ENCODE assay signal across 1 cellular context in the genomic region with DNA sequence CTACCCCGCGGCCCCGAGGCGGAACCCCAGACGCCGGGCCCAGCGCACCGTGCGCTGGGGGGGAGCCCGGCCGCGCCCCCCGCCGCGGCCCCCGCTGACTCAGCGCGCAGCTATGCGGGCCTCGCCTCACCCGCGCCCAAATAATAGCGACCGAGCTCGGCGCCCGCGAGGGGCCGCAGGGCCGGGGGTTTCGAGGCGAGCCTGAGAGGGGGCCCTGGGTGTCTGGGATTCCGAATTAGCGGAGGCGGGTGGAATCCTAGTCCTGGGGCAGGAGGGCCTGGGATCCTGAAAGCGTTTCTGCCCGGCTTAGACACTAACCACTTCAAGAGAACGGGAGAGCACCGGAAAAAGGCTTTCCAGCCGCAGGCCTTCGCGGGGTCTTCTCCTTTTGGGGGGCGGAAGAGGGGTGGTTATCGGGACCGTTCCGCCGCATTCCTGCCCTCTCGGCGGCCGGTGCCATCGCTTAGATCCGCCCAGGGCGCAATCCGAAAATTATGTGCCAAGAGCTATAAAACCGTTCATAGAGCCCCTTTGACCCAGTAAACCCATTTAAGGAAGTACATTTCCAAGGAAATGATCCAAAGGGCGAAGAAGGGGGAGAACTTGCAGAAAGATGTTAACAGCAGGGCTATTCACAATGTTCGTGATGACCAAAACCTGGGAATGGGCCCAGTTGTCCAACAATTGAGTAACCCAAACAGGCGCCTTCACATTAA.
TF ChIP-seq lines count a peak whose summit lies in the region.

No MANE protein-coding gene starts in this region.

TF ChIP-seq in WTC11, 78 proteins besides CTCF, POLR2A, EP300 and RAD21 (continued from another document and continues in another):
- TF ChIP-seq ZNF532 (CRISPR knock-in tag; IDR thresholded peaks at IDR 0.05; ENCODE audit: borderline replicate concordance): no peak
- TF ChIP-seq ETV6 (CRISPR knock-in tag; IDR thresholded peaks at IDR 0.05): peak; percentile 77; the same call in 1 of the 2 replicates
- no peak for TF ChIP-seq ATF1 (CRISPR knock-in tag; IDR thresholded peaks at IDR 0.05)
- no peak for TF ChIP-seq MXD4 (CRISPR knock-in tag; IDR thresholded peaks at IDR 0.05; ENCODE audit: borderline replicate concordance)
- peak; percentile 87 for TF ChIP-seq ZNF423 (CRISPR knock-in tag; IDR thresholded peaks at IDR 0.05)
- TF ChIP-seq, protein P1, sequence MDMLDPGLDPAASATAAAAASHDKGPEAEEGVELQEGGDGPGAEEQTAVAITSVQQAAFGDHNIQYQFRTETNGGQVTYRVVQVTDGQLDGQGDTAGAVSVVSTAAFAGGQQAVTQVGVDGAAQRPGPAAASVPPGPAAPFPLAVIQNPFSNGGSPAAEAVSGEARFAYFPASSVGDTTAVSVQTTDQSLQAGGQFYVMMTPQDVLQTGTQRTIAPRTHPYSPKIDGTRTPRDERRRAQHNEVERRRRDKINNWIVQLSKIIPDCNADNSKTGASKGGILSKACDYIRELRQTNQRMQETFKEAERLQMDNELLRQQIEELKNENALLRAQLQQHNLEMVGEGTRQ (CRISPR knock-in tag; IDR thresholded peaks at IDR 0.05): no peak
- TF ChIP-seq ATF6 (CRISPR knock-in tag; IDR thresholded peaks at IDR 0.05): no peak
- TF ChIP-seq ERG (CRISPR knock-in tag; IDR thresholded peaks at IDR 0.05): 0 out of 2 replicates have a peak, but pooled peaks have one; percentile 3
- TF ChIP-seq TEAD1 (CRISPR knock-in tag; IDR thresholded peaks at IDR 0.05): no peak
- 0 out of 2 replicates have a peak, but pooled peaks have one; percentile 28 for TF ChIP-seq RELA (CRISPR knock-in tag; IDR thresholded peaks at IDR 0.05; ENCODE audit: borderline replicate concordance)
- no peak for TF ChIP-seq JAZF1 (CRISPR knock-in tag; IDR thresholded peaks at IDR 0.05)
- no peak for TF ChIP-seq TCF7 (CRISPR knock-in tag; IDR thresholded peaks at IDR 0.05; ENCODE audit: low read depth)
- no peak for TF ChIP-seq CBFB (CRISPR knock-in tag; IDR thresholded peaks at IDR 0.05; ENCODE audit: low read depth)
- TF ChIP-seq, protein P2, sequence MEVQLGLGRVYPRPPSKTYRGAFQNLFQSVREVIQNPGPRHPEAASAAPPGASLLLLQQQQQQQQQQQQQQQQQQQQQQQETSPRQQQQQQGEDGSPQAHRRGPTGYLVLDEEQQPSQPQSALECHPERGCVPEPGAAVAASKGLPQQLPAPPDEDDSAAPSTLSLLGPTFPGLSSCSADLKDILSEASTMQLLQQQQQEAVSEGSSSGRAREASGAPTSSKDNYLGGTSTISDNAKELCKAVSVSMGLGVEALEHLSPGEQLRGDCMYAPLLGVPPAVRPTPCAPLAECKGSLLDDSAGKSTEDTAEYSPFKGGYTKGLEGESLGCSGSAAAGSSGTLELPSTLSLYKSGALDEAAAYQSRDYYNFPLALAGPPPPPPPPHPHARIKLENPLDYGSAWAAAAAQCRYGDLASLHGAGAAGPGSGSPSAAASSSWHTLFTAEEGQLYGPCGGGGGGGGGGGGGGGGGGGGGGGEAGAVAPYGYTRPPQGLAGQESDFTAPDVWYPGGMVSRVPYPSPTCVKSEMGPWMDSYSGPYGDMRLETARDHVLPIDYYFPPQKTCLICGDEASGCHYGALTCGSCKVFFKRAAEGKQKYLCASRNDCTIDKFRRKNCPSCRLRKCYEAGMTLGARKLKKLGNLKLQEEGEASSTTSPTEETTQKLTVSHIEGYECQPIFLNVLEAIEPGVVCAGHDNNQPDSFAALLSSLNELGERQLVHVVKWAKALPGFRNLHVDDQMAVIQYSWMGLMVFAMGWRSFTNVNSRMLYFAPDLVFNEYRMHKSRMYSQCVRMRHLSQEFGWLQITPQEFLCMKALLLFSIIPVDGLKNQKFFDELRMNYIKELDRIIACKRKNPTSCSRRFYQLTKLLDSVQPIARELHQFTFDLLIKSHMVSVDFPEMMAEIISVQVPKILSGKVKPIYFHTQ (CRISPR knock-in tag; IDR thresholded peaks at IDR 0.05): no peak
- TF ChIP-seq, protein P3, sequence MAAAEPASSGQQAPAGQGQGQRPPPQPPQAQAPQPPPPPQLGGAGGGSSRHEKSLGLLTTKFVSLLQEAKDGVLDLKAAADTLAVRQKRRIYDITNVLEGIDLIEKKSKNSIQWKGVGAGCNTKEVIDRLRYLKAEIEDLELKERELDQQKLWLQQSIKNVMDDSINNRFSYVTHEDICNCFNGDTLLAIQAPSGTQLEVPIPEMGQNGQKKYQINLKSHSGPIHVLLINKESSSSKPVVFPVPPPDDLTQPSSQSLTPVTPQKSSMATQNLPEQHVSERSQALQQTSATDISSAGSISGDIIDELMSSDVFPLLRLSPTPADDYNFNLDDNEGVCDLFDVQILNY (CRISPR knock-in tag; IDR thresholded peaks at IDR 0.05): no peak; the same call in 1 of the 2 replicates
- no peak for TF ChIP-seq ZBTB43 (CRISPR knock-in tag; IDR thresholded peaks at IDR 0.05)
- TF ChIP-seq KAT7 (CRISPR knock-in tag; IDR thresholded peaks at IDR 0.05; ENCODE audit: borderline replicate concordance): 0 out of 2 replicates have a peak, but pooled peaks have one; percentile 12
- TF ChIP-seq ZBTB21 (CRISPR knock-in tag; IDR thresholded peaks at IDR 0.05; ENCODE audit: borderline replicate concordance): no peak
- no peak for TF ChIP-seq ZNF138 (CRISPR knock-in tag; conservative IDR thresholded peaks at IDR 0.05)
- no peak for TF ChIP-seq ELF4 (CRISPR knock-in tag; IDR thresholded peaks at IDR 0.05; ENCODE audit: low read depth)
- TF ChIP-seq GABPB1 (CRISPR knock-in tag; IDR thresholded peaks at IDR 0.05): 0 out of 2 replicates have a peak, but pooled peaks have one; percentile 22
- TF ChIP-seq, protein P4, sequence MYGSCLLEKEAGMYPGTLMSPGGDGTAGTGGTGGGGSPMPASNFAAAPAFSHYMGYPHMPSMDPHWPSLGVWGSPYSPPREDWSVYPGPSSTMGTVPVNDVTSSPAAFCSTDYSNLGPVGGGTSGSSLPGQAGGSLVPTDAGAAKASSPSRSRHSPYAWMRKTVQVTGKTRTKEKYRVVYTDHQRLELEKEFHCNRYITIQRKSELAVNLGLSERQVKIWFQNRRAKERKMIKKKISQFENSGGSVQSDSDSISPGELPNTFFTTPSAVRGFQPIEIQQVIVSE (CRISPR knock-in tag; IDR thresholded peaks at IDR 0.05; ENCODE audit: borderline replicate concordance): no peak
- TF ChIP-seq NR3C1 (CRISPR knock-in tag; conservative IDR thresholded peaks at IDR 0.05; ENCODE audit: low read depth): no peak
- TF ChIP-seq ZNF219 (CRISPR knock-in tag; IDR thresholded peaks at IDR 0.05; ENCODE audit: borderline replicate concordance): no peak
- TF ChIP-seq JUN (CRISPR knock-in tag; IDR thresholded peaks at IDR 0.05): peak; percentile 21; the same call in 1 of the 2 replicates
- no peak for TF ChIP-seq IRF2 (CRISPR knock-in tag; IDR thresholded peaks at IDR 0.05; ENCODE audit: borderline replicate concordance, low read depth)
- TF ChIP-seq FOXP1 (CRISPR knock-in tag; IDR thresholded peaks at IDR 0.05; ENCODE audit: borderline replicate concordance): peak; percentile 41; the same call in 1 of the 2 replicates
- TF ChIP-seq GTF2I (CRISPR knock-in tag; conservative IDR thresholded peaks at IDR 0.05): no peak
- no peak for TF ChIP-seq ZNF416 (CRISPR knock-in tag; IDR thresholded peaks at IDR 0.05)
- TF ChIP-seq SOX15 (CRISPR knock-in tag; IDR thresholded peaks at IDR 0.05): no peak
- no peak for TF ChIP-seq MYBL2 (CRISPR knock-in tag; IDR thresholded peaks at IDR 0.05)
- TF ChIP-seq, protein P5, sequence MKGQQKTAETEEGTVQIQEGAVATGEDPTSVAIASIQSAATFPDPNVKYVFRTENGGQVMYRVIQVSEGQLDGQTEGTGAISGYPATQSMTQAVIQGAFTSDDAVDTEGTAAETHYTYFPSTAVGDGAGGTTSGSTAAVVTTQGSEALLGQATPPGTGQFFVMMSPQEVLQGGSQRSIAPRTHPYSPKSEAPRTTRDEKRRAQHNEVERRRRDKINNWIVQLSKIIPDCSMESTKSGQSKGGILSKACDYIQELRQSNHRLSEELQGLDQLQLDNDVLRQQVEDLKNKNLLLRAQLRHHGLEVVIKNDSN (CRISPR knock-in tag; IDR thresholded peaks at IDR 0.05): no peak
- TF ChIP-seq, protein P6, sequence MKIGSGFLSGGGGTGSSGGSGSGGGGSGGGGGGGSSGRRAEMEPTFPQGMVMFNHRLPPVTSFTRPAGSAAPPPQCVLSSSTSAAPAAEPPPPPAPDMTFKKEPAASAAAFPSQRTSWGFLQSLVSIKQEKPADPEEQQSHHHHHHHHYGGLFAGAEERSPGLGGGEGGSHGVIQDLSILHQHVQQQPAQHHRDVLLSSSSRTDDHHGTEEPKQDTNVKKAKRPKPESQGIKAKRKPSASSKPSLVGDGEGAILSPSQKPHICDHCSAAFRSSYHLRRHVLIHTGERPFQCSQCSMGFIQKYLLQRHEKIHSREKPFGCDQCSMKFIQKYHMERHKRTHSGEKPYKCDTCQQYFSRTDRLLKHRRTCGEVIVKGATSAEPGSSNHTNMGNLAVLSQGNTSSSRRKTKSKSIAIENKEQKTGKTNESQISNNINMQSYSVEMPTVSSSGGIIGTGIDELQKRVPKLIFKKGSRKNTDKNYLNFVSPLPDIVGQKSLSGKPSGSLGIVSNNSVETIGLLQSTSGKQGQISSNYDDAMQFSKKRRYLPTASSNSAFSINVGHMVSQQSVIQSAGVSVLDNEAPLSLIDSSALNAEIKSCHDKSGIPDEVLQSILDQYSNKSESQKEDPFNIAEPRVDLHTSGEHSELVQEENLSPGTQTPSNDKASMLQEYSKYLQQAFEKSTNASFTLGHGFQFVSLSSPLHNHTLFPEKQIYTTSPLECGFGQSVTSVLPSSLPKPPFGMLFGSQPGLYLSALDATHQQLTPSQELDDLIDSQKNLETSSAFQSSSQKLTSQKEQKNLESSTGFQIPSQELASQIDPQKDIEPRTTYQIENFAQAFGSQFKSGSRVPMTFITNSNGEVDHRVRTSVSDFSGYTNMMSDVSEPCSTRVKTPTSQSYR (CRISPR knock-in tag; IDR thresholded peaks at IDR 0.05): no peak
- TF ChIP-seq HMGXB4 (CRISPR knock-in tag; IDR thresholded peaks at IDR 0.05): no peak
